Comparison of ENCODE assay signal across 10 cellular contexts in the genomic region with DNA sequence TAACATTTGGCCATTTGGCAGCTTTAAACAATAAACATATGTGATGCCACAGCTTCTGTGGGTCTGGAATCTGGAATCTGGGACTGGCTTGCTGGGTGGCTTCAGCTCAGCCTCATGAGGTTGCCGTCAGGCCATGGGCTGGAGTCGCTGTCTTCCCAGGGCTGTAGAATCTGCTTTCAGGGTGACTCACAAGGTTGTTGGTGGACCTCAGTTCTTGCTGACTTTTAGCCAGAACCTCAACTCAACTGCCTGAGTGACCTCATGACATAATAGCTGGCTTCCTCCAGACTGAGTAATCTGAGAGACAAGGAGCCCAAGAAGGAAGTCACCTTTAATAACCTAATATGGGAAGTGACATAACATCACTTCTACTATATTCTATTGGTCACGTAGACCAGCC. TPM values are rescaled to one million over a fixed set of nuclear protein-coding genes. Genes with fewer than 3 reads are reported as not detected.
DNase-seq lines count a peak whose midpoint lies in the region; ATAC-seq, FAIRE-seq and TF ChIP-seq lines count a peak whose summit lies in the region.
"Had no signal": no experiment of that assay in that cellular context is flagged by ENCODE, and none has a peak within 500 bp of the region (broad histone marks: within the 10 kb centered on the region; RNA-seq: fewer than 3 reads in every experiment).

No MANE protein-coding gene starts in this region.

- ATAC-seq in GM18867 (IDR thresholded peaks at IDR 0.05; ENCODE audit: unreplicated experiment): no peak

- H3K4me1 Mint-ChIP-seq in astrocyte (ENCODE audit: low read depth, unreplicated experiment): peaks cover 32% of the 10 kb centered on the region

- WGBS in prostate gland: 89% methylated on average over 3 of the region's 3 CpGs

- peak overlapping the region; percentile 64 for H3K27ac Mint-ChIP-seq in astrocyte (ENCODE audit: unreplicated experiment)

- H3K27me3 Mint-ChIP-seq in astrocyte (ENCODE audit: low read depth, unreplicated experiment): no peaks in the 10 kb centered on the region

- H4K20me1 ChIP-seq in astrocyte (ENCODE audit: insufficient read depth, low read length): no peaks in the 10 kb centered on the region

- FAIRE-seq in astrocyte (lab: Jason Lieb, UNC): peak; percentile 99

- peak overlapping the region; percentile 29 for H3K9ac ChIP-seq in astrocyte (ENCODE audit: low read length)
- H3K9ac ChIP-seq: parathyroid adenoma had no signal

- no peak overlapping the region for H3K4me3 Mint-ChIP-seq in astrocyte (ENCODE audit: unreplicated experiment)

- no peaks in the 10 kb centered on the region for H3K79me2 ChIP-seq in astrocyte (ENCODE audit: insufficient read depth, low read length)
- H3K79me2 ChIP-seq: parathyroid adenoma had no signal

- peaks cover 30% of the 10 kb centered on the region for H3K4me1 ChIP-seq in astrocyte (ENCODE audit: insufficient read depth, low read length)
- no peaks in the 10 kb centered on the region for H3K4me1 ChIP-seq in prostate gland (replicated peaks)
- H3K4me1 ChIP-seq: parathyroid adenoma had no signal

- H2AFZ ChIP-seq in astrocyte (ENCODE audit: low read depth, low read length): no peak overlapping the region
- H2AFZ ChIP-seq: parathyroid adenoma had no signal

- H3K36me3 Mint-ChIP-seq in astrocyte (ENCODE audit: low read depth, unreplicated experiment): peaks cover 12% of the 10 kb centered on the region

- H3K9me3 ChIP-seq in astrocyte (ENCODE audit: insufficient read depth, low read depth, low read length) (no peaks in the 10 kb centered on the region), WERI-Rb-1 (ENCODE audit: severe bottlenecking) (no peaks in the 10 kb centered on the region), prostate gland (no peaks in the 10 kb centered on the region)

- intact Hi-C loops in prostate gland (cut with DNase I): no loop called here

- peak; percentile 91 for DNase-seq in AG08395 (ENCODE audit: low spot score)
- DNase-seq in HT1080 (ENCODE audit: low read depth): peak; percentile 93
- peak; percentile 99 for DNase-seq in astrocyte (ENCODE audit: low read depth)
- peak; percentile 98 for DNase-seq in iris pigment epithelial cell (ENCODE audit: low read depth)
- DNase-seq in NCI-H2171 treated with DMSO at 0.1 percent for 48 hours (lab: John Stamatoyannopoulos, UW): no peak
- DNase-seq in WERI-Rb-1: no peak
- no peak for DNase-seq in prostate gland (ENCODE audit: low spot score)
- DNase-seq: activated naive CD4-positive, alpha-beta T cell treated with anti-CD3 and anti-CD28 coated beads, Interleukin-2, amount 50 U/mL, for 16 hours had no signal

- no peaks in the 10 kb centered on the region for H3K9me3 Mint-ChIP-seq in astrocyte (ENCODE audit: unreplicated experiment)

- TF ChIP-seq CTCF in astrocyte (IDR thresholded peaks at IDR 0.05; ENCODE audit: insufficient read depth, low read depth, low read length): no peak
- no peak for TF ChIP-seq CTCF in WERI-Rb-1 (IDR thresholded peaks at IDR 0.05; ENCODE audit: low read depth, low read length)
- TF ChIP-seq CTCF in prostate gland (IDR thresholded peaks at IDR 0.05): no peak

- H3K4me2 ChIP-seq in astrocyte (ENCODE audit: low read length): peak overlapping the region; percentile 38

- H3K36me3 ChIP-seq in astrocyte (ENCODE audit: insufficient read depth, low read length) (peaks cover 20% of the 10 kb centered on the region), WERI-Rb-1 (peaks cover 24% of the 10 kb centered on the region), prostate gland (no peaks in the 10 kb centered on the region)

- H3K27me3 ChIP-seq in astrocyte (ENCODE audit: insufficient read depth, low read length): no peaks in the 10 kb centered on the region
- H3K27me3 ChIP-seq in WERI-Rb-1 (ENCODE audit: insufficient read depth, low read depth, severe bottlenecking): no peaks in the 10 kb centered on the region
- no peaks in the 10 kb centered on the region for H3K27me3 ChIP-seq in prostate gland (replicated peaks; ENCODE audit: insufficient read depth)

- H3K27ac ChIP-seq in astrocyte (ENCODE audit: low read depth, low read length): peak overlapping the region; percentile 90
- no peak overlapping the region for H3K27ac ChIP-seq in WERI-Rb-1
- no peak overlapping the region for H3K27ac ChIP-seq in prostate gland
- H3K27ac ChIP-seq: parathyroid adenoma had no signal

- TF ChIP-seq POLR2A in prostate gland (IDR thresholded peaks at IDR 0.05): no peak

- H3K4me3 ChIP-seq in astrocyte (ENCODE audit: insufficient read depth, low read depth, low read length) (no peak overlapping the region), WERI-Rb-1 (ENCODE audit: low read depth, low read length) (no peak overlapping the region), prostate gland (no peak overlapping the region)

RNA-seq across cellular contexts. Expression of a gene that starts 44.6 kb away (rescaled TPM):
- 0.17 and 0.26 TPM in 2 replicates for total RNA-seq in HT1080 (2014; rRNA removed; shearing (Covaris generic))
- polyA plus RNA-seq in HT1080 (2015; cell fraction: cytosol; rRNA removed): 0.85 and 1.1 TPM in 2 replicates
- polyA plus RNA-seq in HT1080 (2015; cell fraction: nucleus; rRNA removed): 0.60 and 0.63 TPM in 2 replicates
- total RNA-seq in astrocyte (56.0 and 57.0 TPM in 2 replicates), prostate gland (10 to 100 TPM; 21.8 to 43.7 TPM)

Comparison
In these comparisons a context has a peak if more than half of its experiments do, and no peak if none do; other contexts are left out.
1. DNase-seq: peak in AG08395 (single experiment), HT1080 (single experiment), astrocyte (single experiment) and iris pigment epithelial cell (single experiment); none in NCI-H2171 treated with DMSO at 0.1 percent for 48 hours (single experiment), WERI-Rb-1 (single experiment) and prostate gland (single experiment).
2. RNA of a gene that starts 44.6 kb away (total RNA-seq): 56.0 to 57.0 TPM in astrocyte and 21.8 to 43.7 TPM in prostate gland; 0.17 to 0.26 TPM in HT1080; every median in the first group is over 10 times any median in the second.